8 cellular contexts compared by ENCODE assay signal in the genomic region with DNA sequence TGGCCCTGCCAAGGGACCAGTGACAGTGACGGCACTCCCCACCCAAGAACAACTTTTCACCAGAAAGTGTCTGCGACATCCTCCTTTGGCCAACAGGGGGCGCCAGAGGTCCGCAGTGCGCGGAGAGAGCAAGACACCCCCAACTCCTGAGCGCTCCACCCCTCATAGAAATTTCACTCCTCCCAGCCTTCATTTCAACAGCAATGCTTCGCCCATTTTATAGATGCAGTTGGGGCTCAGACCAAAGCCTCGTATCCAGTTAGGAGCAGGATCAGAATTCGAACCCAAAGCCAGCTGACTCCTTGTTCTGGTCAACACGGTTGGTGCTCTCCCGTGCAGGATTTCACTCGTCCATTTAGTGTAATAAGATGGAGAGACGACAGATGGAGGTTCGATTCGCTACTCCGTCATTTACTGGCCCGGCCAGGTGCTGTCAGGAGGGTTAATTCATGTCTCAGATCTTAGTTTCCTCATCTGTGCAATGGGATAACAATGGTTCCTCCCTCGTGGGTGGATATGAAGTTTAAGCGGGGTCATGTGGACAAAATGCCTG. TPM values are rescaled to one million over a fixed set of nuclear protein-coding genes. Genes with fewer than 3 reads are reported as not detected.
DNase-seq lines count a peak whose midpoint lies in the region; ATAC-seq and TF ChIP-seq lines count a peak whose summit lies in the region.

No MANE protein-coding gene starts in this region.

- DNase-seq in NCI-H146 (lab: John Stamatoyannopoulos, UW) (peak; percentile 71), T-helper 22 cell (ENCODE audit: low read depth) (peak; percentile 48), amygdala (lab: John Stamatoyannopoulos, UW) (peak in 51 of 56 donors; percentile 14 to 82 (median 47)), hepatic stellate cell (ENCODE audit: low spot score) (peak; percentile 75), gastrocnemius medialis (peak; percentile 45 to 58)

- H3K27ac ChIP-seq in gastrocnemius medialis, result no peak overlapping the region

- peaks cover 0 to 13% of the 10 kb centered on the region in 2 donors for H3K36me3 ChIP-seq in gastrocnemius medialis

- peak; percentile 94 for TF ChIP-seq CTCF in GM12872 (IDR thresholded peaks at IDR 0.05; ENCODE audit: insufficient read depth, low read depth, low read length)
- peak; percentile 89 to 95 (median 93) for TF ChIP-seq CTCF in gastrocnemius medialis (IDR thresholded peaks at IDR 0.05 in 4 of 5, conservative IDR thresholded peaks at IDR 0.05 in 1 of 5)

- no peak for TF ChIP-seq POLR2A in gastrocnemius medialis (IDR thresholded peaks at IDR 0.05)

- in situ Hi-C loops in gastrocnemius medialis (cut with MboI; ENCODE audit: low sequenced_read_pairs in 4 of 4), result loop anchor here (5.0 to 10.0 kb wide), 3 partner anchors 61 to 131 kb away; partner anchors contain the start of genes UNC119B (in 4 of the 4) and CABP1 (in 1 of the 4)

- no peak overlapping the region for H3K4me3 ChIP-seq in gastrocnemius medialis

- peaks cover 10 to 18% of the 10 kb centered on the region in 2 donors for H3K4me1 ChIP-seq in gastrocnemius medialis

- H3K27me3 ChIP-seq in gastrocnemius medialis, result no peaks in the 10 kb centered on the region

- peak; percentile 13 to 27 for ATAC-seq in gastrocnemius medialis
- ATAC-seq in GM21619 (IDR thresholded peaks at IDR 0.05; ENCODE audit: unreplicated experiment), result no peak
- ATAC-seq in GM19023 (IDR thresholded peaks at IDR 0.05; ENCODE audit: unreplicated experiment), result no peak

- no peaks in the 10 kb centered on the region for H3K9me3 ChIP-seq in gastrocnemius medialis

- intact Hi-C loops in gastrocnemius medialis (cut with DNase I; ENCODE audit: low total_unique reads), result loop anchor here (1.0 to 10.0 kb wide), 10 partner anchors 46 to 527 kb away; partner anchors contain the start of genes C12orf43, DYNLL1 and SPPL3

RNA-seq across cellular contexts. Expression of gene POP5, which starts 2.4 kb away (rescaled TPM):
- total RNA-seq in gastrocnemius medialis, result 10 to 100 TPM; 12.2 to 23.3 (median 15.2) TPM

RNA-seq across cellular contexts. Expression of gene RNF10, which starts 49.4 kb away (rescaled TPM):
- total RNA-seq in gastrocnemius medialis, result 100 to 1,000 TPM; 152 to 282 (median 247) TPM

RNA-seq across cellular contexts. Expression of gene COQ5, which starts 54.6 kb away (rescaled TPM):
- 10 to 100 TPM; 34.5 to 47.3 (median 39.2) TPM for total RNA-seq in gastrocnemius medialis

RNA-seq across cellular contexts. Expression of gene CABP1, which starts 56.9 kb away (rescaled TPM):
- total RNA-seq in gastrocnemius medialis, result 1 to 10 TPM in 1 of 4 donors, under 1 TPM in 2, not detected in 1; 0.52 to 1.6 (median 0.62) TPM

Comparison
In these comparisons a context has a peak if more than half of its experiments do, and no peak if none do; other contexts are left out.
1. ATAC-seq: peak in gastrocnemius medialis (2 of 2); none in GM21619 (single experiment) and GM19023 (single experiment).
2. Peak in every context shown above with its lines, with median percentiles within 50 percentile points of each other: DNase-seq.